In the genomic region with DNA sequence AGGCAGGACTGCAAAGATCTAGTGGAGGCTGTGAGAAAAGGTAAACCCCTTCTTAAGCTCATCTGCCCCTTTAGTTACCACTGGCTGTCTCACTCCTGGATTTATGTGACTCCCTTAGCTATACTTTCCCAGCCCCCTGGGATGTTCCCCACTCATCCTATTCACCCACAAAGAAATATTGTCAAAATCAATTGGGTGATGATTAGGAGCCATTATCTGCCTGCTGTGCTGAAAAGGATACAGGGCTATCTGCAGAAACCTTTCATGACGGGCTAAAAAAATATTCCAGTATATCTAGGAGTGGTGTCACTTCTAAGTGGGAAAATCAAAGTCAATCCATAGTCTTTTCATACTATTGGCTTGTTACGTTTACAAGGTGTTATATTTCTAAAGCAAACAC, we compare ENCODE assay signal across 33 cellular contexts.
"Had no signal": no experiment of that assay in that cellular context is flagged by ENCODE, and none has a peak within 500 bp of the region (broad histone marks: within the 10 kb centered on the region; RNA-seq: fewer than 3 reads in every experiment).

No MANE protein-coding gene starts in this region.

- H3K36me3 Mint-ChIP-seq: activated CD4-positive, alpha-beta memory T cell treated with anti-CD3 and anti-CD28 coated beads for 36 hours; activated naive CD4-positive, alpha-beta T cell treated with anti-CD3 and anti-CD28 coated beads, Interleukin-2, amount 50 U/mL, for 72 hours had no signal

- DNase-seq: activated B cell treated with CpG ODN at 0.5 μM for 24 hours; activated CD4-positive, alpha-beta memory T cell treated with anti-CD3 and anti-CD28 coated beads for 36 hours; activated CD4-positive, alpha-beta T cell treated with anti-CD3 and anti-CD28 coated beads for 4 hours; activated CD4-positive, alpha-beta T cell treated with anti-CD3 and anti-CD28 coated beads, Interleukin-2, amount 10 ng/mL, durations not matched to agents 24 days and 14 days; activated CD4-positive, alpha-beta T cell treated with anti-CD3 and anti-CD28 coated beads, Interleukin-2, amount 50 U/mL, for 1 hour; activated CD4-positive, alpha-beta T cell treated with anti-CD3 and anti-CD28 coated beads, Interleukin-2, amount 50 U/mL, for 4 hours; activated CD4-positive, CD25-positive, alpha-beta regulatory T cell treated with anti-CD3 and anti-CD28 coated beads, Interleukin-2, amount 50 U/mL, for 72 hours; activated CD8-positive, alpha-beta memory T cell treated with anti-CD3 and anti-CD28 coated beads, Interleukin-2, amount 50 U/mL, for 4 hours; activated CD8-positive, alpha-beta T cell treated with anti-CD3 and anti-CD28 coated beads for 36 hours; activated effector memory CD4-positive, alpha-beta T cell treated with anti-CD3 and anti-CD28 coated beads, Interleukin-2, amount 50 U/mL, for 16 hours; activated gamma-delta T cell treated with Interleukin-2 at 50 U/mL for 16 hours; activated naive CD4-positive, alpha-beta T cell; activated naive CD4-positive, alpha-beta T cell treated with anti-CD3 and anti-CD28 coated beads for 36 hours; activated naive CD4-positive, alpha-beta T cell treated with anti-CD3 and anti-CD28 coated beads, Interleukin-2, amount 50 U/mL, for 16 hours; activated naive CD8-positive, alpha-beta T cell treated with anti-CD3 and anti-CD28 coated beads for 36 hours; activated T-cell treated with anti-CD3 and anti-CD28 coated beads for 4 hours; activated T-cell treated with anti-CD3 and anti-CD28 coated beads, Interleukin-2, amount 50 U/mL, for 1 hour; activated T-cell treated with anti-CD3 and anti-CD28 coated beads, Interleukin-2, amount 50 U/mL, for 4 hours; activated T-cell treated with anti-CD3 and anti-CD28 coated beads, Interleukin-2, amount 50 U/mL, for 72 hours; adrenal gland; amniotic stem cell; aorta; body of pancreas; brain microvascular endothelial cell; central memory CD4-positive, alpha-beta T cell; T-helper 1 cell; T-helper 2 cell; T-helper 9 cell had no signal

- H3K4me3 Mint-ChIP-seq: activated B cell treated with CpG ODN at 0.5 μM for 24 hours; activated CD4-positive, alpha-beta memory T cell treated with anti-CD3 and anti-CD28 coated beads for 36 hours; activated CD4-positive, alpha-beta T cell treated with anti-CD3 and anti-CD28 coated beads, Interleukin-2, amount 10 ng/mL, durations not matched to agents 24 days and 14 days; activated CD8-positive, alpha-beta T cell treated with anti-CD3 and anti-CD28 coated beads for 36 hours; activated naive CD4-positive, alpha-beta T cell treated with anti-CD3 and anti-CD28 coated beads for 36 hours; activated naive CD8-positive, alpha-beta T cell treated with anti-CD3 and anti-CD28 coated beads for 36 hours; activated T-cell treated with anti-CD3 and anti-CD28 coated beads, Interleukin-2, amount 50 U/mL, for 4 hours; activated T-cell treated with anti-CD3 and anti-CD28 coated beads, Interleukin-2, amount 50 U/mL, for 72 hours; activated T-helper 1 cell treated with anti-CD3 and anti-CD28 coated beads, Interleukin-12 subunit alpha, Interleukin-12 subunit beta, Interleukin-2, Interleukin-4 antibody, amounts not matched to agents 30 ng/mL and 10 ng/mL and 1 ng/mL, durations not matched to agents 14 hours and 24 hours and 36 hours; activated T-helper 17 cell treated with anti-CD3 and anti-CD28 coated beads, Interleukin-2, amount 50 U/mL, for 72 hours; T-helper 1 cell treated with Interleukin-12 subunit alpha and Interleukin-12 subunit beta and Interleukin-4 antibody, amounts not matched to agents 30 μg/mL and 1 μg/mL, for 36 hours; T-helper 2 cell treated with Interferon-gamma antibody and Interleukin-4, amounts not matched to agents 5 μg/mL and 100 μg/mL, for 36 hours had no signal

- H3K4me1 Mint-ChIP-seq: activated CD4-positive, alpha-beta T cell treated with anti-CD3 and anti-CD28 coated beads, Interleukin-2, amount 10 ng/mL, durations not matched to agents 24 days and 14 days; activated naive CD8-positive, alpha-beta T cell treated with anti-CD3 and anti-CD28 coated beads for 36 hours; activated T-helper 17 cell treated with anti-CD3 and anti-CD28 coated beads, Interleukin-2, amount 50 U/mL, for 72 hours had no signal

- ATAC-seq: activated CD8-positive, alpha-beta T cell treated with anti-CD3 and anti-CD28 coated beads for 36 hours; activated naive CD4-positive, alpha-beta T cell treated with anti-CD3 and anti-CD28 coated beads, Interleukin-2, amount 50 U/mL, for 72 hours; activated T-cell treated with anti-CD3 and anti-CD28 coated beads, Interleukin-2, amount 50 U/mL, for 4 hours; activated T-cell treated with anti-CD3 and anti-CD28 coated beads, Interleukin-2, amount 50 U/mL, for 72 hours; activated T-helper 17 cell treated with anti-CD3 and anti-CD28 coated beads, Interleukin-2, amount 50 U/mL, for 72 hours; body of pancreas had no signal

- H3K27ac Mint-ChIP-seq: activated B cell treated with CpG ODN at 0.5 μM for 24 hours; activated CD4-positive, alpha-beta memory T cell treated with anti-CD3 and anti-CD28 coated beads for 36 hours; activated CD4-positive, alpha-beta T cell treated with anti-CD3 and anti-CD28 coated beads, Interleukin-2, amount 10 ng/mL, durations not matched to agents 24 days and 14 days; activated CD8-positive, alpha-beta T cell treated with anti-CD3 and anti-CD28 coated beads for 36 hours; activated naive CD4-positive, alpha-beta T cell treated with anti-CD3 and anti-CD28 coated beads for 36 hours; activated naive CD4-positive, alpha-beta T cell treated with anti-CD3 and anti-CD28 coated beads, Interleukin-2, amount 50 U/mL, for 72 hours; activated naive CD8-positive, alpha-beta T cell treated with anti-CD3 and anti-CD28 coated beads for 36 hours; activated T-cell treated with anti-CD3 and anti-CD28 coated beads, Interleukin-2, amount 50 U/mL, for 72 hours; activated T-helper 1 cell treated with anti-CD3 and anti-CD28 coated beads, Interleukin-12 subunit alpha, Interleukin-12 subunit beta, Interleukin-2, Interleukin-4 antibody, amounts not matched to agents 30 ng/mL and 10 ng/mL and 1 ng/mL, durations not matched to agents 14 hours and 24 hours and 36 hours; activated T-helper 17 cell treated with anti-CD3 and anti-CD28 coated beads, Interleukin-2, amount 50 U/mL, for 72 hours; T-helper 1 cell treated with Interleukin-12 subunit alpha and Interleukin-12 subunit beta and Interleukin-4 antibody, amounts not matched to agents 30 μg/mL and 1 μg/mL, for 36 hours; T-helper 2 cell treated with Interferon-gamma antibody and Interleukin-4, amounts not matched to agents 5 μg/mL and 100 μg/mL, for 36 hours had no signal
